In the genomic region with DNA sequence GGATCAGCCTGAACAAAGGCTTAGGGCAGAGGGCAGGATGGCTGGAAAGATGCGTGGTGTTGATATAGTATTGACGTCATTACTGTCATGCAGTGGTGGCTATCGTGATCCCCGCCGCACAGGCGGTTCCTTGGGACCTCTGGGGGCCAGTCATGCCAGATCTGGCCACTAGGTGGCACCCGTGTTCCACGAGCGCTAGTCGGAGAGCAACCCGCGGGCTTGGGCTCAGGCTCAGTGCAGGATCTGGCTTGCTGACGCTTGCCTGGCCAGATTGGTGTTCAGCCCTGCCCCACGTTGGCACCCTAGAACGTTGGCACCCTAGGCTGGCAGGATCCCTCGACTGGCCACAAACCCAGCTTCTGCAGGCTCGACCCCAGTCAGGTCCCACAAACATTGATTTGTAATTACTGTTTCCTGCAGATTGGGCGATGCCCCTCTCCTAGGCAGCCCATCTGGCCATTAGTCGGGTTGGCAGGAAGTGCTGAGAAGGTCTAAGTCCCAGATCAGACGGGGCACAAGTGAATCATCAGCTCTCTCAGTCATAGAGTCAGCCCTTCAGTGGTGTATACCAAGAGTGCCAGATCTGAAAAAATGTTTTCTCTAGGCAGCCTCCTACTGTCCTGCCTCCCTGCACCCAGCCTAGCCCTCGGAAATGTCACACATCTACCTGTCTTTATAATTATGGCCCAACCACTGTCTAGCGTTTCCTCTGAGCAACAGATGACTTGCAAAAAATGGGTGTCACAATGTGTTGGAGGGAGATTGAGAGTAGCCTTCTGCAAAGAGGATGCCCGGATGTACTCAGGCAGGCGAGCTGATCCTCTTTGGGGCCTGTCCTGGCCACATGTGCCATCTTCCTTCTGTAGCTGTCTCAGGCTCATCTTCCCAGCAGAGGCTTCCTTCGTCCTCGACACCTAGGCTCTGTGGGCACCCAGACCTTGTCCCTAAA, we compare ENCODE assay signal across 8 cellular contexts.
DNase-seq lines count a peak whose midpoint lies in the region.

No MANE protein-coding gene starts in this region.

- no peak overlapping the region for H3K27ac ChIP-seq in SJSA1

- H3K4me3 ChIP-seq in SJSA1 = no peak overlapping the region

- H3K9me3 ChIP-seq in SJSA1 (replicated peaks) = no peaks in the 10 kb centered on the region

- peak; percentile 50 for DNase-seq in GM04503 (ENCODE audit: low read depth)
- DNase-seq in GOT3 (lab: John Stamatoyannopoulos, UW) = peak; percentile 31
- DNase-seq in LHCN-M2 (ENCODE audit: low read depth) = peak; percentile 72
- DNase-seq in SJSA1 (ENCODE audit: low read depth in 1 of 2, low spot score in 2 of 2) = peak; percentile 42 to 68
- DNase-seq in activated gamma-delta T cell treated with anti-CD3 and anti-CD28 coated beads, Interleukin-2, amount 50 U/mL, for 16 hours (ENCODE audit: low read depth) = peak; percentile 75
- DNase-seq in glomerular endothelial cell (ENCODE audit: extremely low read depth, low read depth, low spot score) = peak; percentile 75
- peak; percentile 71 to 98 (median 90) for DNase-seq in posterior cingulate gyrus
- DNase-seq in ureter (ENCODE audit: low spot score) = peak; percentile 88

- H3K36me3 ChIP-seq in SJSA1 = no peaks in the 10 kb centered on the region

- peaks cover 3% of the 10 kb centered on the region; the same call in 1 of the 2 replicates for H3K4me1 ChIP-seq in SJSA1 (replicated peaks)

- no peaks in the 10 kb centered on the region for H3K27me3 ChIP-seq in SJSA1 (replicated peaks)

- intact Hi-C loops in posterior cingulate gyrus (cut with DNase I) = loop anchor here (1.0 kb wide), 2 partner anchors 64 to 68 kb away; no protein-coding TSS in a partner anchor

Comparison
In these comparisons a context has a peak if more than half of its experiments do, and no peak if none do; other contexts are left out.
1. DNase-seq: peak in every context shown above with its lines; median percentile 90 in posterior cingulate gyrus; 88 in ureter; 75 in activated gamma-delta T cell treated with anti-CD3 and anti-CD28 coated beads, Interleukin-2, amount 50 U/mL, for 16 hours; 75 in glomerular endothelial cell; 72 in LHCN-M2; 55 in SJSA1; 50 in GM04503; 31 in GOT3.